In the genomic region with DNA sequence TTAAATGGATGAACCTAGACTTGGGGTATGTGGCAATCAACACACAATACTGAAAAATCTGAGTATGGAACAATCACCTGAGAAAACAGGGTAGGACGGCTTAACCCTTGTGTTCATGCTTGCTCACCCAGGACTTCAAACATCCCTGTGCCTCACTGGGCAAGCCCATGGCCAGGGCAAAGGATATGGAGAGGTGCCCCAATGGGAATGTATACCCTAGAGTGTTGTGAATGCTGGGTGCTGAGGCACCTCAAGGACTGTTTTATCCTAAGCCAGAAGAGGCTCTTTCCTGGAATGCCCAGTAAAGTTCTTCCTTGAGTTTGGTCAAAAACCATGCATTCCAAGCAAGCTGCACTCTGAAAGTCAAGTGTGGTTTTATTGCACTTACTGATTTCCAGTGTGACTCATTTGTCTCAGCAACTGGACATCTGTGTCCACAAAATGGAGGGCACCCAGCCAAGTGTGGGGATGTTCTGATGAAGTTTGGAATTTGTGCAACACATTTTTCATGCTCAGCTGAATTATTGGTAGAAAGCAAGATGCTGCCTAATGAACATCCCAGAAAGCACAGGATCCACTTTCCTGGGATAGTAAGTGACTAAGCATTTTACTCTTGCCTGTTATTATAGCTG, we compare ENCODE assay signal across 10 cellular contexts.
DNase-seq lines count a peak whose midpoint lies in the region; ATAC-seq and TF ChIP-seq lines count a peak whose summit lies in the region.
"Had no signal": no experiment of that assay in that cellular context is flagged by ENCODE, and none has a peak within 500 bp of the region (broad histone marks: within the 10 kb centered on the region; RNA-seq: fewer than 3 reads in every experiment).

No MANE protein-coding gene starts in this region.

- H3K9me3 Mint-ChIP-seq in activated naive CD8-positive, alpha-beta T cell treated with anti-CD3 and anti-CD28 coated beads, Interleukin-2, amount 50 U/mL, for 24 hours: peaks cover 6% of the 10 kb centered on the region
- H3K9me3 Mint-ChIP-seq in activated naive CD4-positive, alpha-beta T cell treated with anti-CD3 and anti-CD28 coated beads, Interleukin-2, amount 10 ng/mL, durations not matched to agents 7 days and 5 days: peaks cover 5% of the 10 kb centered on the region

- no peak for ATAC-seq in activated naive CD8-positive, alpha-beta T cell treated with anti-CD3 and anti-CD28 coated beads, Interleukin-2, amount 50 U/mL, for 24 hours

- no peaks in the 10 kb centered on the region for H3K36me3 Mint-ChIP-seq in activated naive CD8-positive, alpha-beta T cell treated with anti-CD3 and anti-CD28 coated beads, Interleukin-2, amount 50 U/mL, for 24 hours (ENCODE audit: low read depth)
- no peaks in the 10 kb centered on the region for H3K36me3 Mint-ChIP-seq in activated naive CD4-positive, alpha-beta T cell treated with anti-CD3 and anti-CD28 coated beads, Interleukin-2, amount 10 ng/mL, durations not matched to agents 7 days and 5 days

- no peak overlapping the region for H3K27ac Mint-ChIP-seq in activated naive CD8-positive, alpha-beta T cell treated with anti-CD3 and anti-CD28 coated beads, Interleukin-2, amount 50 U/mL, for 24 hours
- no peak overlapping the region for H3K27ac Mint-ChIP-seq in activated naive CD4-positive, alpha-beta T cell treated with anti-CD3 and anti-CD28 coated beads, Interleukin-2, amount 10 ng/mL, durations not matched to agents 7 days and 5 days

- H3K4me3 Mint-ChIP-seq in activated naive CD8-positive, alpha-beta T cell treated with anti-CD3 and anti-CD28 coated beads, Interleukin-2, amount 50 U/mL, for 24 hours: no peak overlapping the region
- H3K4me3 Mint-ChIP-seq in activated naive CD4-positive, alpha-beta T cell treated with anti-CD3 and anti-CD28 coated beads, Interleukin-2, amount 10 ng/mL, durations not matched to agents 7 days and 5 days: no peak overlapping the region

- H3K4me1 Mint-ChIP-seq in activated naive CD8-positive, alpha-beta T cell treated with anti-CD3 and anti-CD28 coated beads, Interleukin-2, amount 50 U/mL, for 24 hours: no peaks in the 10 kb centered on the region
- H3K4me1 Mint-ChIP-seq in activated naive CD4-positive, alpha-beta T cell treated with anti-CD3 and anti-CD28 coated beads, Interleukin-2, amount 10 ng/mL, durations not matched to agents 7 days and 5 days: no peaks in the 10 kb centered on the region

- TF ChIP-seq CTCF in AG09319 (IDR thresholded peaks at IDR 0.05; ENCODE audit: low read depth, low read length): no peak
- TF ChIP-seq CTCF in epithelial cell of esophagus (IDR thresholded peaks at IDR 0.05; ENCODE audit: insufficient read depth, low read depth, low read length, missing control alignments): no peak

- no peak overlapping the region for H3K4me3 ChIP-seq in epithelial cell of esophagus (ENCODE audit: low read length)
- H3K4me3 ChIP-seq: SK-N-MC had no signal

- DNase-seq in AG09319 (ENCODE audit: extremely low read depth, low read depth) (peak; percentile 95), NCI-H446 (lab: John Stamatoyannopoulos, UW) (peak; percentile 71 to 94), epithelial cell of esophagus (ENCODE audit: low read depth) (peak; percentile 52), occipital lobe (lab: John Stamatoyannopoulos, UW) (peak; percentile 15), islet precursor cell (no peak), NCI-H1417 treated with DMSO at 0.1 percent for 48 hours (lab: John Stamatoyannopoulos, UW) (no peak)
- DNase-seq in activated naive CD8-positive, alpha-beta T cell treated with anti-CD3 and anti-CD28 coated beads, Interleukin-2, amount 50 U/mL, for 24 hours: no peak
- no peak for DNase-seq in activated naive CD4-positive, alpha-beta T cell treated with anti-CD3 and anti-CD28 coated beads, Interleukin-2, amount 10 ng/mL, durations not matched to agents 7 days and 5 days
- DNase-seq: NCI-H1417 had no signal

- H3K27me3 Mint-ChIP-seq in activated naive CD8-positive, alpha-beta T cell treated with anti-CD3 and anti-CD28 coated beads, Interleukin-2, amount 50 U/mL, for 24 hours: no peaks in the 10 kb centered on the region
- H3K27me3 Mint-ChIP-seq in activated naive CD4-positive, alpha-beta T cell treated with anti-CD3 and anti-CD28 coated beads, Interleukin-2, amount 10 ng/mL, durations not matched to agents 7 days and 5 days: no peaks in the 10 kb centered on the region

- CTCF ChIA-PET in activated naive CD4-positive, alpha-beta T cell treated with anti-CD3 and anti-CD28 coated beads, Interleukin-2, amount 10 ng/mL, durations not matched to agents 7 days and 5 days (lab: Charles Lee): no interaction called here

Comparison
In these comparisons a context has a peak if more than half of its experiments do, and no peak if none do; other contexts are left out.
1. DNase-seq: peak in AG09319 (single experiment), NCI-H446 (2 of 2), epithelial cell of esophagus (single experiment) and occipital lobe (single experiment); none in activated naive CD8-positive, alpha-beta T cell treated with anti-CD3 and anti-CD28 coated beads, Interleukin-2, amount 50 U/mL, for 24 hours (single experiment), activated naive CD4-positive, alpha-beta T cell treated with anti-CD3 and anti-CD28 coated beads, Interleukin-2, amount 10 ng/mL, durations not matched to agents 7 days and 5 days (single experiment), islet precursor cell (single experiment) and NCI-H1417 treated with DMSO at 0.1 percent for 48 hours (single experiment).